8 cellular contexts compared by ENCODE assay signal in the genomic region with DNA sequence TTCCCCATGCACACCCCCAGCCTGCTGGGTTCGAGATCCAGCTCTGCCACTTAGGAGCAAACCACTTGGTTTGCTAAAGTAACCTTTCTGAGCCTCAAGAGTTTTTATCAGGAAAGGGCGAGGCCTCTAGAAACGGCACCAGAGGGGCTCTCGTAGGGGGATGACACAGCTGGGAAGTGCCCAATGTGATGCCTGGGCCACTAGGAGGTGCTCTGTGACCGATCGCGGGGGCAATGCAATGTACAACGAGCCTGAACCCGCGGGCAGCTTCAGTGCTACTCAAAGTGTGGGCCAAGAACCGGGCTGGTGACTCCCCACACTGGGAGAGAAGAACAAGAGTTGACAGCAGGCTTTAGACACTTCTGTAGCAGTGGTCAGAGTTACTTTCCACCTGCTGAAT. TPM values are rescaled to one million over a fixed set of nuclear protein-coding genes. Genes with fewer than 3 reads are reported as not detected.
DNase-seq lines count a peak whose midpoint lies in the region; ATAC-seq and TF ChIP-seq lines count a peak whose summit lies in the region.

No MANE protein-coding gene starts in this region.

- H3K27ac Mint-ChIP-seq in activated naive CD4-positive, alpha-beta T cell treated with anti-CD3 and anti-CD28 coated beads, Interleukin-2, amount 10 ng/mL, durations not matched to agents 7 days and 5 days, result no peak overlapping the region

- H3K36me3 ChIP-seq in cardiac muscle cell, result no peaks in the 10 kb centered on the region
- H3K36me3 ChIP-seq in right atrium auricular region, result no peaks in the 10 kb centered on the region

- DNase-seq in cardiac muscle cell (ENCODE audit: low read depth in 1 of 2, low spot score in 1 of 2) (peak; percentile 42 to 57), right atrium auricular region (ENCODE audit: low spot score) (no peak), NCI-H69 (lab: John Stamatoyannopoulos, UW) (peak; percentile 56), lung microvascular endothelial cell (ENCODE audit: low read depth in 2 of 2) (peak; percentile 31 to 52), NCI-H2081 (lab: John Stamatoyannopoulos, UW) (no peak)
- DNase-seq in activated naive CD4-positive, alpha-beta T cell treated with anti-CD3 and anti-CD28 coated beads, Interleukin-2, amount 10 ng/mL, durations not matched to agents 7 days and 5 days, result peak; percentile 71

- ATAC-seq in HG02870 (IDR thresholded peaks at IDR 0.05; ENCODE audit: unreplicated experiment) (no peak), HG02678 (IDR thresholded peaks at IDR 0.05; ENCODE audit: unreplicated experiment) (no peak)

- no peaks in the 10 kb centered on the region for H3K4me1 ChIP-seq in cardiac muscle cell (ENCODE audit: low read depth)
- H3K4me1 ChIP-seq in right atrium auricular region, result no peaks in the 10 kb centered on the region

- H3K4me1 Mint-ChIP-seq in activated naive CD4-positive, alpha-beta T cell treated with anti-CD3 and anti-CD28 coated beads, Interleukin-2, amount 10 ng/mL, durations not matched to agents 7 days and 5 days, result no peaks in the 10 kb centered on the region

- no peaks in the 10 kb centered on the region for H3K36me3 Mint-ChIP-seq in activated naive CD4-positive, alpha-beta T cell treated with anti-CD3 and anti-CD28 coated beads, Interleukin-2, amount 10 ng/mL, durations not matched to agents 7 days and 5 days

- H3K9me3 ChIP-seq in cardiac muscle cell (ENCODE audit: low read depth) (no peaks in the 10 kb centered on the region), right atrium auricular region (no peaks in the 10 kb centered on the region)

- no peaks in the 10 kb centered on the region for H3K9me3 Mint-ChIP-seq in activated naive CD4-positive, alpha-beta T cell treated with anti-CD3 and anti-CD28 coated beads, Interleukin-2, amount 10 ng/mL, durations not matched to agents 7 days and 5 days

- H3K4me3 Mint-ChIP-seq in activated naive CD4-positive, alpha-beta T cell treated with anti-CD3 and anti-CD28 coated beads, Interleukin-2, amount 10 ng/mL, durations not matched to agents 7 days and 5 days, result no peak overlapping the region

- H3K27me3 ChIP-seq in cardiac muscle cell (no peaks in the 10 kb centered on the region), right atrium auricular region (no peaks in the 10 kb centered on the region)

- no peak overlapping the region for H3K4me3 ChIP-seq in cardiac muscle cell
- H3K4me3 ChIP-seq in right atrium auricular region, result no peak overlapping the region

- TF ChIP-seq CTCF in cardiac muscle cell (IDR thresholded peaks at IDR 0.05; ENCODE audit: low read depth, low read length), result peak; percentile 63
- TF ChIP-seq CTCF in right atrium auricular region (IDR thresholded peaks at IDR 0.05), result peak in 1 of 2 donors; percentile 25

- H3K27ac ChIP-seq in cardiac muscle cell (no peak overlapping the region), right atrium auricular region (no peak overlapping the region)

- H3K27me3 Mint-ChIP-seq in activated naive CD4-positive, alpha-beta T cell treated with anti-CD3 and anti-CD28 coated beads, Interleukin-2, amount 10 ng/mL, durations not matched to agents 7 days and 5 days, result peaks cover 6% of the 10 kb centered on the region

- CTCF ChIA-PET in activated naive CD4-positive, alpha-beta T cell treated with anti-CD3 and anti-CD28 coated beads, Interleukin-2, amount 10 ng/mL, durations not matched to agents 7 days and 5 days (lab: Charles Lee), result interaction anchor here (0.8 to 2.6 kb wide), 7 partner anchors 10 to 559 kb away, joined by 3 to 15 read pairs (median 3); partner anchors contain the start of gene C16orf89

RNA-seq across cellular contexts. Expression of gene C16orf89, which starts 9.4 kb away (rescaled TPM):
- total RNA-seq in cardiac muscle cell (0.49 TPM in 1 of 2 replicates, not detected in the other), right atrium auricular region (1 to 10 TPM; 5.2 to 5.4 TPM), lung microvascular endothelial cell (not detected in 2 replicates)
- polyA plus RNA-seq in cardiac muscle cell, result 0.62 TPM in 1 of 2 replicates, not detected in the other

RNA-seq across cellular contexts. Expression of gene ALG1, which starts 15.3 kb away (rescaled TPM):
- total RNA-seq in cardiac muscle cell (16.7 and 26.5 TPM in 2 replicates), right atrium auricular region (10 to 100 TPM; 10.5 to 14.3 TPM), lung microvascular endothelial cell (22.2 and 31.2 TPM in 2 replicates)
- polyA plus RNA-seq in cardiac muscle cell, result 20.0 and 20.2 TPM in 2 replicates

RNA-seq across cellular contexts. Expression of gene NAGPA, which starts 22.6 kb away (rescaled TPM):
- total RNA-seq in cardiac muscle cell (23.0 and 24.6 TPM in 2 replicates), right atrium auricular region (10 to 100 TPM in 1 of 2 donors, 1 to 10 TPM in 1; 8.1 to 12.7 TPM), lung microvascular endothelial cell (11.1 and 14.3 TPM in 2 replicates)
- 9.8 and 10.8 TPM in 2 replicates for polyA plus RNA-seq in cardiac muscle cell

RNA-seq across cellular contexts. Expression of gene EEF2KMT, which starts 41.2 kb away (rescaled TPM):
- total RNA-seq in cardiac muscle cell (9.6 and 14.8 TPM in 2 replicates), right atrium auricular region (1 to 10 TPM; 2.8 to 6.0 TPM), lung microvascular endothelial cell (5.7 and 8.7 TPM in 2 replicates)
- 17.8 and 23.2 TPM in 2 replicates for polyA plus RNA-seq in cardiac muscle cell

Comparison
In these comparisons a context has a peak if more than half of its experiments do, and no peak if none do; other contexts are left out.
1. DNase-seq: peak in cardiac muscle cell (2 of 2), NCI-H69 (single experiment), activated naive CD4-positive, alpha-beta T cell treated with anti-CD3 and anti-CD28 coated beads, Interleukin-2, amount 10 ng/mL, durations not matched to agents 7 days and 5 days (single experiment) and lung microvascular endothelial cell (2 of 2); none in right atrium auricular region (single experiment) and NCI-H2081 (0 of 2).